ENCODE assay signal across 35 cellular contexts in the genomic region with DNA sequence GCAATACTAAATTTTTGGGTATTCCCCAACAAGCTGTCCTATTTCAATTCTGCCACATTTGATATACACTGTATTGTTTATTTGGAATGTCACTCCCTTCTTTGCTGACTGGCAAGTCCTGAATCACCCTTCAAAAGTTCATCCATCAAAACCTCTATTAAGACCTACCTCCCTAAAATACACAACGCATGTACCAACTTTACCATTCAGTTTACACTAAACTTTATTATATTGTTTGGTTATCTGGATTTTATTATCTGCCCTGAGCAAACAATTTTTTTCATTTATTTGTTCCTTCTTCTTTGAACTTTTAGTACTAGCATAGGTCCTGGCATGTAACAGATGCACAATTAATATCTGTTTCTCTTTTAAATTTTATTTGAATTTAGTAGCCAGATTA.
"Had no signal": no experiment of that assay in that cellular context is flagged by ENCODE, and none has a peak within 500 bp of the region (broad histone marks: within the 10 kb centered on the region; RNA-seq: fewer than 3 reads in every experiment).

No MANE protein-coding gene starts in this region.

- DNase-seq: activated CD4-positive, alpha-beta memory T cell treated with anti-CD3 and anti-CD28 coated beads, Interleukin-2, amount 10 ng/mL, durations not matched to agents 7 days and 5 days; activated CD4-positive, alpha-beta T cell treated with anti-CD3 and anti-CD28 coated beads for 1 hour; activated CD4-positive, alpha-beta T cell treated with anti-CD3 and anti-CD28 coated beads for 4 hours; activated CD4-positive, alpha-beta T cell treated with anti-CD3 and anti-CD28 coated beads, Interleukin-2, amount 10 ng/mL, durations not matched to agents 7 days and 5 days; activated CD4-positive, alpha-beta T cell treated with anti-CD3 and anti-CD28 coated beads, Interleukin-2, amount 50 U/mL, for 4 hours; activated CD8-positive, alpha-beta memory T cell treated with anti-CD3 and anti-CD28 coated beads, Interleukin-2, amount 50 U/mL, for 48 hours; activated effector memory CD4-positive, alpha-beta T cell treated with Interleukin-2 at 50 U/mL for 16 hours; activated gamma-delta T cell treated with Interleukin-2 at 50 U/mL for 16 hours; activated naive CD4-positive, alpha-beta T cell treated with anti-CD3 and anti-CD28 coated beads, Interleukin-2, amount 50 U/mL, for 16 hours; activated naive CD4-positive, alpha-beta T cell treated with Interleukin-2 at 50 U/mL for 16 hours; activated T-cell treated with anti-CD3 and anti-CD28 coated beads for 4 hours; activated T-cell treated with anti-CD3 and anti-CD28 coated beads, Interleukin-2, amount 50 U/mL, for 24 hours; activated T-cell treated with anti-CD3 and anti-CD28 coated beads, Interleukin-2, amount 50 U/mL, for 72 hours; amniotic stem cell; anterior cingulate cortex; brain microvascular endothelial cell; cortex of kidney; dermis blood vessel endothelial cell; effector CD4-positive, alpha-beta T cell; effector memory CD8-positive, alpha-beta T cell; esophagus squamous epithelium; foreskin melanocyte; heart right ventricle; T-helper 2 cell had no signal

- FAIRE-seq: astrocyte, bronchial epithelial cell, colon, endothelial cell of umbilical vein had no signal

- H3K27ac ChIP-seq: brain microvascular endothelial cell, epithelial cell of prostate, esophagus squamous epithelium, gastroesophageal sphincter, heart right ventricle, hepatocyte had no signal

- H3K36me3 Mint-ChIP-seq: activated naive CD8-positive, alpha-beta T cell had no signal

- H3K27me3 ChIP-seq: brain microvascular endothelial cell, esophagus squamous epithelium, gastroesophageal sphincter, heart right ventricle, hepatocyte had no signal

- H3K79me2 ChIP-seq: hepatocyte had no signal

- H3K4me3 ChIP-seq: esophagus squamous epithelium, gastroesophageal sphincter, heart right ventricle, hepatocyte had no signal

- H3K4me2 ChIP-seq: hepatocyte had no signal

- H3K4me1 Mint-ChIP-seq: activated CD4-positive, alpha-beta memory T cell treated with anti-CD3 and anti-CD28 coated beads, Interleukin-2, amount 10 ng/mL, durations not matched to agents 7 days and 5 days; activated CD4-positive, alpha-beta T cell treated with anti-CD3 and anti-CD28 coated beads, Interleukin-2, amount 10 ng/mL, durations not matched to agents 7 days and 5 days; activated T-helper 17 cell treated with anti-CD3 and anti-CD28 coated beads, Interleukin-2, amount 50 U/mL, for 72 hours; central memory CD8-positive, alpha-beta T cell; WTC11 had no signal

- H3K36me3 ChIP-seq: brain microvascular endothelial cell, esophagus squamous epithelium, gastroesophageal sphincter, heart right ventricle had no signal

- H3K27ac Mint-ChIP-seq: activated CD4-positive, alpha-beta memory T cell treated with anti-CD3 and anti-CD28 coated beads, Interleukin-2, amount 10 ng/mL, durations not matched to agents 7 days and 5 days; activated CD4-positive, alpha-beta T cell treated with anti-CD3 and anti-CD28 coated beads, Interleukin-2, amount 10 ng/mL, durations not matched to agents 7 days and 5 days; activated naive CD8-positive, alpha-beta T cell; activated T-cell treated with anti-CD3 and anti-CD28 coated beads, Interleukin-2, amount 50 U/mL, for 24 hours; activated T-cell treated with anti-CD3 and anti-CD28 coated beads, Interleukin-2, amount 50 U/mL, for 72 hours; activated T-helper 17 cell treated with anti-CD3 and anti-CD28 coated beads, Interleukin-2, amount 50 U/mL, for 72 hours; effector memory CD8-positive, alpha-beta T cell; WTC11 had no signal

- ATAC-seq: activated T-cell treated with anti-CD3 and anti-CD28 coated beads, Interleukin-2, amount 50 U/mL, for 72 hours; activated T-helper 17 cell treated with anti-CD3 and anti-CD28 coated beads, Interleukin-2, amount 50 U/mL, for 72 hours; effector memory CD8-positive, alpha-beta T cell; gastroesophageal sphincter; heart right ventricle; WTC11 had no signal

- H2AFZ ChIP-seq: hepatocyte had no signal

- H3K9me3 Mint-ChIP-seq: central memory CD8-positive, alpha-beta T cell had no signal

- H3K4me3 Mint-ChIP-seq: activated CD4-positive, alpha-beta memory T cell treated with anti-CD3 and anti-CD28 coated beads, Interleukin-2, amount 10 ng/mL, durations not matched to agents 7 days and 5 days; activated CD4-positive, alpha-beta T cell treated with anti-CD3 and anti-CD28 coated beads, Interleukin-2, amount 10 ng/mL, durations not matched to agents 7 days and 5 days; activated naive CD8-positive, alpha-beta T cell; activated T-cell treated with anti-CD3 and anti-CD28 coated beads, Interleukin-2, amount 50 U/mL, for 24 hours; activated T-cell treated with anti-CD3 and anti-CD28 coated beads, Interleukin-2, amount 50 U/mL, for 72 hours; activated T-helper 17 cell treated with anti-CD3 and anti-CD28 coated beads, Interleukin-2, amount 50 U/mL, for 72 hours; central memory CD8-positive, alpha-beta T cell; effector memory CD8-positive, alpha-beta T cell; WTC11 had no signal

- H3K27me3 Mint-ChIP-seq: activated CD4-positive, alpha-beta memory T cell treated with anti-CD3 and anti-CD28 coated beads, Interleukin-2, amount 10 ng/mL, durations not matched to agents 7 days and 5 days; activated CD4-positive, alpha-beta T cell treated with anti-CD3 and anti-CD28 coated beads, Interleukin-2, amount 10 ng/mL, durations not matched to agents 7 days and 5 days; activated naive CD8-positive, alpha-beta T cell; activated T-cell treated with anti-CD3 and anti-CD28 coated beads, Interleukin-2, amount 50 U/mL, for 24 hours; activated T-helper 17 cell treated with anti-CD3 and anti-CD28 coated beads, Interleukin-2, amount 50 U/mL, for 72 hours; central memory CD8-positive, alpha-beta T cell; effector memory CD8-positive, alpha-beta T cell had no signal
